In the genomic region with DNA sequence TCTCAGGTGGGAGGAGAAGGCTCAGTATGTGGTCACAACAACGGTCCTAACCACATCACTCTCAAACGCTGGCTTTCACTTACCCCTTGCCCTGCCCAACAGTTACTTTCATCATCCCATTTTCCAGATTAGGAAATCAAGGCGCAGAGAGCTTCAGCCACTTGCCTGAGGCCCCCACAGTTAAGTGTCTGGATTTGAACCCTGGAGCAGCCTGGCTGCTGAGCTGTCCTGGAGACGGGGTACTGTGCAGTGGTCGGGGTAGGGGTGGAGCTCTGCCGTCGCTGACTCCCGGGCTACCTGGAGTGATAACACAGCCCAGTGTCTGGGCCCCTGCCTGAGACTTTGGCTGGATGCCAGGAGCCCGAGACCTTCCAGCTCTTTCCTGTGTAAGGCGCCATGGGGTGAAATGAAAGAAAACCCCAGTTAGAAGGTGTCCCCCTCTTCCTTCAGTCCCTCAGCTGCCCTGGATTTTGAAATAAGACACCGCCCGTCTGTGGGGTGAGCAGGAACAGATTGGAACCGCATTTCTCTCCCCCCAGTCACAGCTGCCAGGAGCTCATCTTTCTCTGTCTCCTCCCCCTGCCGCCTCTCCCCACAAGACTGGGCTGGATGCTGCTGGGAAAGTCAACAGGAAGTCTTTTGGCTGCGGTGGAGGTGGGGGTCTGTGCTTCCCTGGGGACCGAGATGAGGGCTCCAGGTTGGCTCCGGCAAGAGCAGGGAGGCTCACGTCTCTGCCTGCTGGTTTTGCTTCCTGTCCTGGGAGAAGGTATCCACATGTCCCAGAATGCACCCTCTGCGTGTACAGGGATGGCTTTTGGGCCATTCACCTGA, we compare ENCODE assay signal across 8 cellular contexts.
A peak's percentile ranks its signal among the peaks of the same experiment; 100 is the strongest.
DNase-seq lines count a peak whose midpoint lies in the region; ATAC-seq, FAIRE-seq and TF ChIP-seq lines count a peak whose summit lies in the region.

No MANE protein-coding gene starts in this region.

- H3K27me3 ChIP-seq in RWPE2 (ENCODE audit: insufficient read depth, poor library complexity, severe bottlenecking) (no peaks in the 10 kb centered on the region), thyroid gland (no peaks in the 10 kb centered on the region)

- no peak for TF ChIP-seq POLR2A in thyroid gland (IDR thresholded peaks at IDR 0.05)

- 33 to 34% methylated on average over 14 to 18 of the region's 19 CpGs for WGBS in thyroid gland, 2 donors

- DNase-seq in D721Med (ENCODE audit: insufficient read length, low spot score): peak; percentile 76
- DNase-seq in M059J (ENCODE audit: low read depth): peak; percentile 86
- DNase-seq in RWPE2 (ENCODE audit: low spot score): no peak
- DNase-seq in astrocyte of the spinal cord (ENCODE audit: low read depth, low spot score): peak; percentile 92
- peak; percentile 96 for DNase-seq in left kidney (ENCODE audit: low read depth, low spot score)
- peak; percentile 44 to 51 for DNase-seq in thyroid gland

- intact Hi-C loops in thyroid gland (cut with DNase I): no loop called here

- peak overlapping the region; percentile 95 for H3K27ac ChIP-seq in RWPE2 (ENCODE audit: poor library complexity, severe bottlenecking)
- H3K27ac ChIP-seq in thyroid gland: peak overlapping the region; percentile 82 to 95 (median 85)

- in situ Hi-C loops in astrocyte of the spinal cord (cut with HindIII; ENCODE audit: low sequenced_read_pairs): no loop called here

- no peak for TF ChIP-seq CTCF in D721Med (IDR thresholded peaks at IDR 0.05; ENCODE audit: insufficient read depth, missing control alignments)
- no peak for TF ChIP-seq CTCF in RWPE2 (IDR thresholded peaks at IDR 0.05; ENCODE audit: poor library complexity, severe bottlenecking)
- no peak for TF ChIP-seq CTCF in astrocyte of the spinal cord (IDR thresholded peaks at IDR 0.05; ENCODE audit: low read depth, low read length)
- TF ChIP-seq CTCF in thyroid gland (IDR thresholded peaks at IDR 0.05): no peak

- no peak for FAIRE-seq in D721Med (lab: Jason Lieb, UNC)

- H3K9me3 ChIP-seq in RWPE2 (ENCODE audit: severe bottlenecking) (no peaks in the 10 kb centered on the region), thyroid gland (no peaks in the 10 kb centered on the region)

- ATAC-seq in RWPE2 (ENCODE audit: low read depth) (peak; percentile 62), GM19035 (IDR thresholded peaks at IDR 0.05; ENCODE audit: unreplicated experiment) (no peak), HG02938 (IDR thresholded peaks at IDR 0.05; ENCODE audit: unreplicated experiment) (no peak)

- H3K36me3 ChIP-seq in RWPE2 (ENCODE audit: low read depth) (peaks cover 30% of the 10 kb centered on the region), thyroid gland (no peaks in the 10 kb centered on the region)

- H3K4me1 ChIP-seq in RWPE2 (ENCODE audit: insufficient read depth, poor library complexity, severe bottlenecking): peaks cover 71% of the 10 kb centered on the region
- peaks cover 51 to 74% of the 10 kb centered on the region in 2 donors for H3K4me1 ChIP-seq in thyroid gland

- H3K4me3 ChIP-seq in RWPE2 (ENCODE audit: severe bottlenecking) (no peak overlapping the region), astrocyte of the spinal cord (ENCODE audit: low read depth, low read length) (no peak overlapping the region), thyroid gland (replicated peaks in 1 of 3) (no peak overlapping the region)
